8 cellular contexts compared by ENCODE assay signal in the genomic region with DNA sequence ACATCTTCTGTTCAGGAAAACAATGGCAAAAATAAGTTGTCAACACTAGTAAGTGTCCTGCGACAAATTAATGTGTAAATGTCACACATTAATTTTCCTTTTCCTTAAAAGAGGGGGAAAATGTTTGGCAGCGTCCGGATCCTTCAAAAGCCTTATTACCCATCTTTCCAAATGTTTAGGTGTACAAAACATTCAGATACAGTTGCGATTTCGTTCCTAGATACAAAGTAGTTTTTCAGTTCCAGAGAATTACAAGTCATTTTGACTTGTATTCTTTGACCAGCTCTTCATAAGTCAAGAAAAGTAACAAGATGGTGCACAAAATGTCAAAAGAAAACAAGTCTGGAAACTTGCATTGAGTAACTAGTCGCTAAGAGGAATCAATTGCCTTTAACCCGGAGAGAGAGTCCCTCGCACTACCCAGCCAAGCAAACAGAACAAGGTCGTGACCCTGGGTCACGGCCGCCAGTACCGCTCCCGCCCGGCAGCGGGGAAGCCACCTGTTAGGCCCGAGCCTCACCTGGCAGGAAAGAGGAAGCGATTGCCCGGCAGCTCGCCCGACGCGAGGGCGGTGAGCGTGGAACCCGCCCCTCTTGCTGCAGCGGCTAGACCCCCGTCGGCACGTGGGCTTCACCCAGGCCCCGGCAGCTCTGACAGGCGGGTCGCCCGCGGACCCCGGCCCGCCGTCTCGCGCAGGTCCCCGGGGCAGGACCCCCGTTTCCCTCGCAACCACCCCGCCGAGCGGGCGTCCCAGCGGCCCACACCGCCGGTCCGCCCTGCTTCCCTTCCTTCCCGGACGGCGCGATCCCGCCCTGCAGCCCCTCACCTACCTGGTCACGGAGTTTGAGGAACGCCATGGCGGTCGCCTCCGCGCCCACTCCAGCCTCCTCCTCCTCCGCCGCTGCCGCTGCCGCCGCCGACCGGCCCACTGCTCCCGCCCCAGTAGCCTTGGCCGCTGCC.
A peak's percentile ranks its signal among the peaks of the same experiment; 100 is the strongest.
DNase-seq lines count a peak whose midpoint lies in the region; ATAC-seq and TF ChIP-seq lines count a peak whose summit lies in the region.

No MANE protein-coding gene starts in this region.

- H3K27me3 ChIP-seq in A673 (replicated peaks; ENCODE audit: insufficient read depth, low read depth, low read length, poor library complexity) = no peaks in the 10 kb centered on the region
- H3K27me3 ChIP-seq in fibroblast of lung (ENCODE audit: control insufficient read depth, insufficient read depth, low read length) = no peaks in the 10 kb centered on the region
- no peaks in the 10 kb centered on the region for H3K27me3 ChIP-seq in suprapubic skin

- no peak for TF ChIP-seq POLR2A in suprapubic skin (IDR thresholded peaks at IDR 0.05)

- TF ChIP-seq EP300 in suprapubic skin (IDR thresholded peaks at IDR 0.05) = no peak

- H3K27me3 Mint-ChIP-seq in neural crest cell (ENCODE audit: low read depth) = no peaks in the 10 kb centered on the region

- ATAC-seq in GM18508 (IDR thresholded peaks at IDR 0.05; ENCODE audit: insufficient read depth, unreplicated experiment) (peak; percentile 74), HG02943 (IDR thresholded peaks at IDR 0.05; ENCODE audit: low read depth, unreplicated experiment) (peak; percentile 58)

- peak overlapping the region; percentile 89 for H3K4me3 Mint-ChIP-seq in neural crest cell

- peaks cover 5% of the 10 kb centered on the region for H3K9me3 Mint-ChIP-seq in neural crest cell

- intact Hi-C loops in A673 (cut with micrococcal nuclease; ENCODE audit: unreplicated experiment) = no loop called here

- H3K79me2 ChIP-seq in fibroblast of lung (ENCODE audit: control insufficient read depth, insufficient read depth, low read length) = peaks cover 11% of the 10 kb centered on the region

- H3K4me1 ChIP-seq in A673 (ENCODE audit: insufficient read depth, low read length, poor library complexity, severe bottlenecking) (peaks cover 8% of the 10 kb centered on the region), fibroblast of lung (ENCODE audit: control insufficient read depth, extremely low read depth, insufficient read depth, low read length) (peaks cover 3% of the 10 kb centered on the region), suprapubic skin (peaks cover 20% of the 10 kb centered on the region)

- no peaks in the 10 kb centered on the region for H3K36me3 ChIP-seq in A673 (ENCODE audit: insufficient read depth, low read length, poor library complexity, severe bottlenecking)
- H3K36me3 ChIP-seq in fibroblast of lung (ENCODE audit: control insufficient read depth, insufficient read depth, low read length) = no peaks in the 10 kb centered on the region
- H3K36me3 ChIP-seq in suprapubic skin = no peaks in the 10 kb centered on the region

- H3K27ac ChIP-seq in A673 (ENCODE audit: low read depth, low read length, poor library complexity, severe bottlenecking) = peak overlapping the region; percentile 28
- H3K27ac ChIP-seq in fibroblast of lung (ENCODE audit: insufficient read depth, low read length) = peak overlapping the region; percentile 57
- H3K27ac ChIP-seq in suprapubic skin = peak overlapping the region; percentile 87

- CTCF ChIA-PET in A673 (lab: Charles Lee) = interaction anchor here (0.5 kb wide), 1 partner anchor 911 kb away, joined by 5 read pairs; no protein-coding TSS in a partner anchor

- peaks cover 13% of the 10 kb centered on the region for H3K36me3 Mint-ChIP-seq in neural crest cell (ENCODE audit: low read depth)

- POLR2A ChIA-PET in A673 (lab: Charles Lee; ENCODE audit: low non-redundant PET) = no interaction called here

- BruUV-seq in A673 (replicated peaks; lab: Mats Ljungman, UMichigan) = no TSS peak

- H3K4me3 ChIP-seq in A673 (ENCODE audit: low read depth, low read length, poor library complexity, severe bottlenecking) (peak overlapping the region; percentile 75), fibroblast of lung (replicated peaks in 1 of 4; ENCODE audit: control extremely low read depth in 1 of 4, insufficient read depth in 1 of 4, low read depth in 3 of 4, low read length in 4 of 4) (peak overlapping the region; percentile 81 to 84 (median 83)), suprapubic skin (peak overlapping the region; percentile 97)

- no peaks in the 10 kb centered on the region for H3K9me3 ChIP-seq in A673 (ENCODE audit: low read depth, low read length, poor library complexity, severe bottlenecking)
- H3K9me3 ChIP-seq in fibroblast of lung (ENCODE audit: control insufficient read depth, insufficient read depth, low read depth, low read length) = no peaks in the 10 kb centered on the region
- no peaks in the 10 kb centered on the region for H3K9me3 ChIP-seq in suprapubic skin

- TF ChIP-seq CTCF in A673 (conservative IDR thresholded peaks at IDR 0.05; ENCODE audit: low read depth, low read length) (no peak), fibroblast of lung (conservative IDR thresholded peaks at IDR 0.05 in 1 of 2, IDR thresholded peaks at IDR 0.05 in 1 of 2; ENCODE audit: low read depth in 1 of 2, low read length in 2 of 2) (no peak), neural crest cell (conservative IDR thresholded peaks at IDR 0.05) (no peak), suprapubic skin (IDR thresholded peaks at IDR 0.05) (no peak)

- DNase-seq in A673 (ENCODE audit: low spot score) = peak; percentile 10
- peak; percentile 4 for DNase-seq in NCI-H748 treated with DMSO at 0.1 percent for 48 hours (lab: John Stamatoyannopoulos, UW)
- peak; percentile 35 for DNase-seq in activated T-cell treated with anti-CD3 and anti-CD28 coated beads for 24 hours (ENCODE audit: low read depth)
- DNase-seq in fibroblast of lung (ENCODE audit: low read depth in 2 of 2) = peak; percentile 6 to 9
- DNase-seq in neural crest cell (ENCODE audit: low read depth, low spot score) = peak; percentile 29
- DNase-seq in suprapubic skin (ENCODE audit: low spot score in 2 of 2) = peak in 1 of 2 donors; percentile 67

- H2AFZ ChIP-seq in fibroblast of lung (ENCODE audit: low read length) = peak overlapping the region; percentile 71

- peak overlapping the region; percentile 71 for H3K9ac ChIP-seq in fibroblast of lung (ENCODE audit: insufficient read depth, low read length)

- 5% methylated on average over 35 of the region's 70 CpGs for WGBS in suprapubic skin

- H3K4me1 Mint-ChIP-seq in neural crest cell = peaks cover 23% of the 10 kb centered on the region

- no peaks in the 10 kb centered on the region for H4K20me1 ChIP-seq in fibroblast of lung (ENCODE audit: control insufficient read depth, extremely low read depth, insufficient read depth, low read length)

- peak overlapping the region; percentile 14 for H3K27ac Mint-ChIP-seq in neural crest cell (ENCODE audit: unreplicated experiment)

- H3K4me2 ChIP-seq in fibroblast of lung (ENCODE audit: extremely low read depth, insufficient read depth, low read length) = peak overlapping the region; percentile 85

Comparison
In these comparisons a context has a peak if more than half of its experiments do, and no peak if none do; other contexts are left out.
1. H3K27ac ChIP-seq: peak in every context shown above with its lines; median percentile 87 in suprapubic skin; 57 in fibroblast of lung; 28 in A673.